Comparison of ENCODE assay signal across 30 cellular contexts in genomic region chr2:236766850-236767249, GRCh38.
"Had no signal": no experiment of that assay in that cellular context is flagged by ENCODE, and none has a peak within 500 bp of the region (broad histone marks: within the 10 kb centered on the region; RNA-seq: fewer than 3 reads in every experiment).

No MANE protein-coding gene starts in this region.

- H2AFZ ChIP-seq: parathyroid adenoma had no signal

- DNase-seq: naive thymus-derived CD8-positive, alpha-beta T cell; nephron progenitor cell; nucleus accumbens; ovary; posterior cingulate gyrus; psoas muscle; right cardiac atrium; right lobe of liver; sigmoid colon; small intestine; stimulated activated CD4-positive, alpha-beta T cell treated with anti-CD3 and anti-CD28 coated beads, Interleukin-15, amount 100 ng/mL, for 24 hours; stimulated activated CD4-positive, alpha-beta T cell treated with anti-CD3 and anti-CD28 coated beads, Interleukin-2, amount 100 ng/mL, for 24 hours; stimulated activated CD4-positive, alpha-beta T cell treated with anti-CD3 and anti-CD28 coated beads, Interleukin-2, amount 100 ng/mL, for 48 hours; stimulated activated CD4-positive, alpha-beta T cell treated with anti-CD3 and anti-CD28 coated beads, Interleukin-4, amount 100 ng/mL, for 24 hours; stimulated activated naive B cell treated with anti-CD40 and anti-IgM and Interleukin-4, amounts not matched to agents 10 μg/mL and 1 μg/mL and 100 μg/mL, for 72 hours; stimulated activated naive CD4-positive, alpha-beta T cell treated with Interleukin-2 at 50 U/mL for 16 hours; stomach; thyroid gland; trophoblast cell; upper lobe of left lung had no signal

- H3K9me3 Mint-ChIP-seq: natural killer cell treated with Interleukin-12 subunit alpha and Interleukin-12 subunit beta and Interleukin-15 and Interleukin-18, amount 100 ng/mL, for 72 hours; stimulated activated effector memory CD8-positive, alpha-beta T cell treated with anti-CD3 and anti-CD28 coated beads, Interleukin-12 subunit alpha, Interleukin-12 subunit beta, amount 100 ng/mL, for 72 hours; stimulated activated naive CD8-positive, alpha-beta T cell treated with anti-CD3 and anti-CD28 coated beads, Interleukin-15, Interleukin-2, amounts not matched to agents 100 ng/mL and 50 ng/mL, for 24 hours had no signal

- H3K4me1 ChIP-seq: parathyroid adenoma, psoas muscle, right lobe of liver, sigmoid colon, stomach, thyroid gland, tibial nerve, upper lobe of left lung had no signal

- H3K9ac ChIP-seq: parathyroid adenoma had no signal

- H3K9me3 ChIP-seq: neutrophil, ovary, psoas muscle, right lobe of liver, sigmoid colon, thoracic aorta, thyroid gland, tibial nerve, upper lobe of left lung, vagina had no signal

- H3K36me3 ChIP-seq: neutrophil, ovary, right lobe of liver, sigmoid colon, stomach, thoracic aorta, thyroid gland, tibial nerve, upper lobe of left lung, vagina had no signal

- H3K27me3 ChIP-seq: ovary, right lobe of liver, sigmoid colon, stomach, thyroid gland, tibial nerve, upper lobe of left lung, vagina had no signal

- H3K4me1 Mint-ChIP-seq: naive thymus-derived CD8-positive, alpha-beta T cell; stimulated activated effector memory CD8-positive, alpha-beta T cell treated with anti-CD3 and anti-CD28 coated beads, Interleukin-12 subunit alpha, Interleukin-12 subunit beta, amount 100 ng/mL, for 72 hours; stimulated activated naive B cell treated with anti-CD40 and anti-IgM and Interleukin-4, amounts not matched to agents 10 μg/mL and 1 μg/mL and 100 μg/mL, for 72 hours had no signal

- ATAC-seq: naive thymus-derived CD8-positive, alpha-beta T cell; natural killer cell treated with Interleukin-12 subunit alpha and Interleukin-12 subunit beta and Interleukin-15 and Interleukin-18, amount 100 ng/mL, for 72 hours; psoas muscle; right cardiac atrium; right lobe of liver; stimulated activated effector memory CD8-positive, alpha-beta T cell treated with anti-CD3 and anti-CD28 coated beads, Interleukin-12 subunit alpha, Interleukin-12 subunit beta, amount 100 ng/mL, for 72 hours; stimulated activated naive B cell treated with anti-CD40 and anti-IgM and Interleukin-4, amounts not matched to agents 10 μg/mL and 1 μg/mL and 100 μg/mL, for 72 hours had no signal

- H3K27ac ChIP-seq: neutrophil, ovary, parathyroid adenoma, psoas muscle, right lobe of liver, sigmoid colon, stomach, thoracic aorta, thyroid gland, tibial nerve, upper lobe of left lung, vagina had no signal

- H3K36me3 Mint-ChIP-seq: naive thymus-derived CD8-positive, alpha-beta T cell; natural killer cell treated with Interleukin-12 subunit alpha and Interleukin-12 subunit beta and Interleukin-15 and Interleukin-18, amount 100 ng/mL, for 72 hours; stimulated activated effector memory CD8-positive, alpha-beta T cell treated with anti-CD3 and anti-CD28 coated beads, Interleukin-12 subunit alpha, Interleukin-12 subunit beta, amount 100 ng/mL, for 72 hours; stimulated activated naive B cell treated with anti-CD40 and anti-IgM and Interleukin-4, amounts not matched to agents 10 μg/mL and 1 μg/mL and 100 μg/mL, for 72 hours had no signal

- H3K27ac Mint-ChIP-seq: naive thymus-derived CD8-positive, alpha-beta T cell; natural killer cell treated with Interleukin-12 subunit alpha and Interleukin-12 subunit beta and Interleukin-15 and Interleukin-18, amount 100 ng/mL, for 72 hours; nephron progenitor cell; progenitor cell of endocrine pancreas; stimulated activated effector memory CD8-positive, alpha-beta T cell treated with anti-CD3 and anti-CD28 coated beads, Interleukin-12 subunit alpha, Interleukin-12 subunit beta, amount 100 ng/mL, for 72 hours; stimulated activated naive B cell treated with anti-CD40 and anti-IgM and Interleukin-4, amounts not matched to agents 10 μg/mL and 1 μg/mL and 100 μg/mL, for 72 hours; stimulated activated naive CD8-positive, alpha-beta T cell treated with anti-CD3 and anti-CD28 coated beads, Interleukin-15, Interleukin-2, amounts not matched to agents 100 ng/mL and 50 ng/mL, for 24 hours had no signal

- H3K4me3 ChIP-seq: ovary, psoas muscle, right lobe of liver, sigmoid colon, stomach, thoracic aorta, thyroid gland, tibial nerve, upper lobe of left lung, vagina had no signal

- H3K79me2 ChIP-seq: parathyroid adenoma had no signal

- H3K4me3 Mint-ChIP-seq: naive thymus-derived CD8-positive, alpha-beta T cell; natural killer cell treated with Interleukin-12 subunit alpha and Interleukin-12 subunit beta and Interleukin-15 and Interleukin-18, amount 100 ng/mL, for 72 hours; nephron progenitor cell; neural crest cell; stimulated activated effector memory CD8-positive, alpha-beta T cell treated with anti-CD3 and anti-CD28 coated beads, Interleukin-12 subunit alpha, Interleukin-12 subunit beta, amount 100 ng/mL, for 72 hours; stimulated activated naive B cell treated with anti-CD40 and anti-IgM and Interleukin-4, amounts not matched to agents 10 μg/mL and 1 μg/mL and 100 μg/mL, for 72 hours; stimulated activated naive CD8-positive, alpha-beta T cell treated with anti-CD3 and anti-CD28 coated beads, Interleukin-15, Interleukin-2, amounts not matched to agents 100 ng/mL and 50 ng/mL, for 24 hours had no signal
